Comparison of ENCODE assay signal across 10 cellular contexts in the genomic region with DNA sequence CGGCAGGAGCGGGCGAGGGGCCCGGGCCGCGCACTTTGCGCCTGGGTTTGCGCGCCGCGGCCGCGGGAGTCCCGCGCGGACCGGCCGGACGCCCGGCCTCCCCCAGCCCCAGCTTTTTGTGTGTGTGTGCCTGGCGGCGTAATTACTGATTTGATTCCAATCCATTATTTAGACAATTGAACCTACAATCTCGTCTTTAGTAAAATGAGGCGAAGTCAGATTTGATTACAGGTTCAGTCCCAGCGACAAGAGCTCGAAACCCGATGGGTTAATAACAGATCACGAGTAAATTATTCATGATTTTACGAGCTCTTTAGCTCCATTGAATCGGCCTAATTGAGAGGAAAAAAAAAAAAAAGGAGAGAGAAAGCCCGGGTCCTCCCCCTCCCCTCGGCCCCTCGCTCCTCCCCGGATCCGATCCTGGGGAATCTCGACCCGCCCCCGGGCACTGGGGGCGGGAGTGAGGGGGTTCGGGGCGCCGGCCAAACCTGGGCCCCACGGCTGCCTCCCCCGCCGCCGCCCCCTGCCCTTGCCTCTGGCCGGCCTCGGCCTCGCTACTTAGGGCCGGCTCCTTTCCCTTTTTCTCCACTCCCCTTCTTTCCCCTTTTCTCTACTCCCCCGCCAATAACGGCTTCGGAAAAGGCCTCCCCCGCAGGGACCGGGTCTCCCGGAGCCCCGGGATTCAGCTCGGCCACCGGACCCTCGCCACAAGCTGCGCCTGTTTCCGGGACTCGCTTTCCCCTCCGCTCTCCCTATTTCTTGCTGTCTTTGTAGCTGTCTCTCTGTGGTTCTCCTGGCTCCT. TPM values are rescaled to one million over a fixed set of nuclear protein-coding genes. Genes with fewer than 3 reads are reported as not detected.
DNase-seq lines count a peak whose midpoint lies in the region; ATAC-seq and TF ChIP-seq lines count a peak whose summit lies in the region.
"Had no signal": no experiment of that assay in that cellular context is flagged by ENCODE, and none has a peak within 500 bp of the region (broad histone marks: within the 10 kb centered on the region; RNA-seq: fewer than 3 reads in every experiment).

No MANE protein-coding gene starts in this region.

- peak overlapping the region; percentile 47 for H3K4me3 ChIP-seq in adipocyte (ENCODE audit: low read length)
- H3K4me3 ChIP-seq in lower lobe of right lung: peak overlapping the region; percentile 25
- H3K4me3 ChIP-seq in upper lobe of right lung: no peak overlapping the region

- no peak overlapping the region for H3K9ac ChIP-seq in adipocyte (ENCODE audit: low read length)

- H3K27me3 ChIP-seq in adipocyte (replicated peaks; ENCODE audit: control insufficient read depth, insufficient read depth, low read length) (peaks cover 84% of the 10 kb centered on the region), lower lobe of right lung (ENCODE audit: low read depth) (peaks cover 100% of the 10 kb centered on the region), upper lobe of right lung (peaks cover 100% of the 10 kb centered on the region)

- peaks cover 4% of the 10 kb centered on the region for H3K4me1 ChIP-seq in adipocyte (ENCODE audit: control insufficient read depth, insufficient read depth, low read length)
- H3K4me1 ChIP-seq in lower lobe of right lung: peaks cover 37% of the 10 kb centered on the region
- peaks cover 24% of the 10 kb centered on the region for H3K4me1 ChIP-seq in upper lobe of right lung

- intact Hi-C loops in left cardiac atrium (cut with DNase I): no loop called here
- intact Hi-C loops in left ventricle myocardium superior (cut with micrococcal nuclease): no loop called here
- intact Hi-C loops in lower lobe of right lung (cut with DNase I): no loop called here
- intact Hi-C loops in upper lobe of right lung (cut with DNase I): no loop called here

- TF ChIP-seq CTCF in lower lobe of right lung (IDR thresholded peaks at IDR 0.05): no peak
- no peak for TF ChIP-seq CTCF in upper lobe of right lung (IDR thresholded peaks at IDR 0.05)
- no peak for TF ChIP-seq CTCF in omental fat pad (IDR thresholded peaks at IDR 0.05)

- ATAC-seq in left cardiac atrium (peak; percentile 29 to 36), left ventricle myocardium superior (no peak), lower lobe of right lung (no peak), upper lobe of right lung (no peak), HG03521 (IDR thresholded peaks at IDR 0.05; ENCODE audit: unreplicated experiment) (no peak), omental fat pad (ENCODE audit: low FRiP score) (no peak)

- no peaks in the 10 kb centered on the region for H3K9me3 ChIP-seq in adipocyte (ENCODE audit: control insufficient read depth, low read length)
- H3K9me3 ChIP-seq in lower lobe of right lung: no peaks in the 10 kb centered on the region
- H3K9me3 ChIP-seq in upper lobe of right lung: no peaks in the 10 kb centered on the region

- H3K27ac ChIP-seq in lower lobe of right lung (no peak overlapping the region), upper lobe of right lung (no peak overlapping the region)

- H3K36me3 ChIP-seq in adipocyte (ENCODE audit: control insufficient read depth, insufficient read depth, low read length, severe bottlenecking) (no peaks in the 10 kb centered on the region), lower lobe of right lung (no peaks in the 10 kb centered on the region), upper lobe of right lung (no peaks in the 10 kb centered on the region)

- DNase-seq in left cardiac atrium (no peak), left ventricle myocardium superior (no peak), adipocyte (ENCODE audit: low read depth) (no peak), lower lobe of right lung (no peak), upper lobe of right lung (peak; percentile 56), hippocampal formation (lab: John Stamatoyannopoulos, UW) (no peak), omental fat pad (ENCODE audit: low spot score) (no peak)
- DNase-seq: effector CD8-positive, alpha-beta T cell; NCI-H526 had no signal

RNA-seq across cellular contexts. Expression of a gene that starts 6.6 kb away (rescaled TPM):
- under 1 TPM in 1 of 2 donors, not detected in 1; 0.38 TPM for total RNA-seq in left cardiac atrium
- not detected for total RNA-seq in left ventricle myocardium superior
- not detected for total RNA-seq in lower lobe of right lung
- not detected for total RNA-seq in upper lobe of right lung
- total RNA-seq in omental fat pad: not detected

Comparison
In these comparisons a context has a peak if more than half of its experiments do, and no peak if none do; other contexts are left out.
1. ATAC-seq: peak in left cardiac atrium (2 of 2); none in left ventricle myocardium superior (single experiment), lower lobe of right lung (0 of 2), upper lobe of right lung (single experiment), HG03521 (single experiment) and omental fat pad (single experiment).